In the genomic region with DNA sequence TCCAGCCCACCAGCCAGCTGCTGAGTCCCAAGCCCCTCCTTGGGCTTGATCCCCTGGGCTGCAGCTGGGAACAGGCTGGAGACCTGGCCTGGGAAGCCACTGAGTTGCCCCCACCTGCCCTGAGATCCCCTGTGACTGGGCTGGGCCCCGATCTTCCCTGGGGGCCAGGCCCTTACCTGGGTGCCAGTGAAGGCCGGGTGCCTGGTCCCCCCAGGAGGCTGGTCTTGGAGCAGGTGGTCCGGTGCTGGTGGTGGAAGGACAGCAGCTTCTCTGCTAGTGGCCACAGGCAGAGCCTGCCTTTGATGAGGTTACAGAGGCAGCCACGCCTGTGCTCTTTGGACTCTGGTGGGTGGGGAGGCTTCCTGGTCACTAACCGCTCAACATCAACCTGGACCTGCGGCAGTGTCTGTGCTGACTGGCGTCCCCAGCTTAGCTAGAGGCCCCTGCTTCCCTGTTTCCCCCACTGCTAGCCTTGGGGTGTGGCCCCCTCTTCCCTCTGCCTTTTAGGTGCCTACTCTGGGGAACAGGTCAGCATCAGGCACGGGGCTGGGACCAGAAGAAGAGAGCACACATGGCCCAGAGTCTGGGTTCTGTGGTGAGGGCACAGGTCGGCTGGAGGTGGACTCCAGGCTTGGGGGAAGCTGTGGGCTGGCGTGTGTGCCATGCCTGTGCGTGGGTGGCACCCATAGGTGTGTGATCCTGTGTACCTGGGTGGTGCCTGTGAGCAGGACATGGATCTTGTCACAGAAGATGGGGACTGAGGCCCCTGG, we compare ENCODE assay signal across 1 cellular context.
TF ChIP-seq lines count a peak whose summit lies in the region.

A gene with protein sequence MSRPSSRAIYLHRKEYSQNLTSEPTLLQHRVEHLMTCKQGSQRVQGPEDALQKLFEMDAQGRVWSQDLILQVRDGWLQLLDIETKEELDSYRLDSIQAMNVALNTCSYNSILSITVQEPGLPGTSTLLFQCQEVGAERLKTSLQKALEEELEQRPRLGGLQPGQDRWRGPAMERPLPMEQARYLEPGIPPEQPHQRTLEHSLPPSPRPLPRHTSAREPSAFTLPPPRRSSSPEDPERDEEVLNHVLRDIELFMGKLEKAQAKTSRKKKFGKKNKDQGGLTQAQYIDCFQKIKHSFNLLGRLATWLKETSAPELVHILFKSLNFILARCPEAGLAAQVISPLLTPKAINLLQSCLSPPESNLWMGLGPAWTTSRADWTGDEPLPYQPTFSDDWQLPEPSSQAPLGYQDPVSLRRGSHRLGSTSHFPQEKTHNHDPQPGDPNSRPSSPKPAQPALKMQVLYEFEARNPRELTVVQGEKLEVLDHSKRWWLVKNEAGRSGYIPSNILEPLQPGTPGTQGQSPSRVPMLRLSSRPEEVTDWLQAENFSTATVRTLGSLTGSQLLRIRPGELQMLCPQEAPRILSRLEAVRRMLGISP (minus strand): TSS at position 278 of the 770 bp plus-strand sequence. CDS start 2,174 bp downstream, outside the sequence.

TF ChIP-seq in HepG2, 621 proteins besides CTCF, POLR2A, EP300 and RAD21 (continued from another document and continues in another):
- TF ChIP-seq, protein P1, sequence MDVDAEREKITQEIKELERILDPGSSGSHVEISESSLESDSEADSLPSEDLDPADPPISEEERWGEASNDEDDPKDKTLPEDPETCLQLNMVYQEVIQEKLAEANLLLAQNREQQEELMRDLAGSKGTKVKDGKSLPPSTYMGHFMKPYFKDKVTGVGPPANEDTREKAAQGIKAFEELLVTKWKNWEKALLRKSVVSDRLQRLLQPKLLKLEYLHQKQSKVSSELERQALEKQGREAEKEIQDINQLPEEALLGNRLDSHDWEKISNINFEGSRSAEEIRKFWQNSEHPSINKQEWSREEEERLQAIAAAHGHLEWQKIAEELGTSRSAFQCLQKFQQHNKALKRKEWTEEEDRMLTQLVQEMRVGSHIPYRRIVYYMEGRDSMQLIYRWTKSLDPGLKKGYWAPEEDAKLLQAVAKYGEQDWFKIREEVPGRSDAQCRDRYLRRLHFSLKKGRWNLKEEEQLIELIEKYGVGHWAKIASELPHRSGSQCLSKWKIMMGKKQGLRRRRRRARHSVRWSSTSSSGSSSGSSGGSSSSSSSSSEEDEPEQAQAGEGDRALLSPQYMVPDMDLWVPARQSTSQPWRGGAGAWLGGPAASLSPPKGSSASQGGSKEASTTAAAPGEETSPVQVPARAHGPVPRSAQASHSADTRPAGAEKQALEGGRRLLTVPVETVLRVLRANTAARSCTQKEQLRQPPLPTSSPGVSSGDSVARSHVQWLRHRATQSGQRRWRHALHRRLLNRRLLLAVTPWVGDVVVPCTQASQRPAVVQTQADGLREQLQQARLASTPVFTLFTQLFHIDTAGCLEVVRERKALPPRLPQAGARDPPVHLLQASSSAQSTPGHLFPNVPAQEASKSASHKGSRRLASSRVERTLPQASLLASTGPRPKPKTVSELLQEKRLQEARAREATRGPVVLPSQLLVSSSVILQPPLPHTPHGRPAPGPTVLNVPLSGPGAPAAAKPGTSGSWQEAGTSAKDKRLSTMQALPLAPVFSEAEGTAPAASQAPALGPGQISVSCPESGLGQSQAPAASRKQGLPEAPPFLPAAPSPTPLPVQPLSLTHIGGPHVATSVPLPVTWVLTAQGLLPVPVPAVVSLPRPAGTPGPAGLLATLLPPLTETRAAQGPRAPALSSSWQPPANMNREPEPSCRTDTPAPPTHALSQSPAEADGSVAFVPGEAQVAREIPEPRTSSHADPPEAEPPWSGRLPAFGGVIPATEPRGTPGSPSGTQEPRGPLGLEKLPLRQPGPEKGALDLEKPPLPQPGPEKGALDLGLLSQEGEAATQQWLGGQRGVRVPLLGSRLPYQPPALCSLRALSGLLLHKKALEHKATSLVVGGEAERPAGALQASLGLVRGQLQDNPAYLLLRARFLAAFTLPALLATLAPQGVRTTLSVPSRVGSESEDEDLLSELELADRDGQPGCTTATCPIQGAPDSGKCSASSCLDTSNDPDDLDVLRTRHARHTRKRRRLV (CRISPR knock-in tag; IDR thresholded peaks at IDR 0.05) = no peak
- TF ChIP-seq KDM4B (CRISPR knock-in tag; IDR thresholded peaks at IDR 0.05) (peak; percentile 57; the same call in 1 of the 2 replicates), ZNF251 (CRISPR knock-in tag; IDR thresholded peaks at IDR 0.05) (no peak), ZNF17 (CRISPR knock-in tag; IDR thresholded peaks at IDR 0.05) (no peak), MXD4 (CRISPR knock-in tag; IDR thresholded peaks at IDR 0.05) (0 out of 2 replicates have a peak, but pooled peaks have one; percentile 32), ZSCAN9 (CRISPR knock-in tag; IDR thresholded peaks at IDR 0.05; ENCODE audit: borderline replicate concordance) (no peak), ZKSCAN8 (CRISPR knock-in tag; IDR thresholded peaks at IDR 0.05; ENCODE audit: borderline replicate concordance) (no peak), ZNF629 (CRISPR knock-in tag; conservative IDR thresholded peaks at IDR 0.05) (no peak), ZNF24 (IDR thresholded peaks at IDR 0.05) (no peak), ZBTB1 (CRISPR knock-in tag; IDR thresholded peaks at IDR 0.05; ENCODE audit: borderline replicate concordance) (no peak), SSRP1 (CRISPR knock-in tag; IDR thresholded peaks at IDR 0.05) (no peak), ZNF160 (CRISPR knock-in tag; IDR thresholded peaks at IDR 0.05) (peak; percentile 66; the same call in 1 of the 2 replicates), ZSCAN31 (CRISPR knock-in tag; IDR thresholded peaks at IDR 0.05; ENCODE audit: low read depth) (peak; percentile 80), MED8 (CRISPR knock-in tag; IDR thresholded peaks at IDR 0.05; ENCODE audit: insufficient replicate concordance) (peak; percentile 57), CHD2 (IDR thresholded peaks at IDR 0.05; ENCODE audit: low read depth, low read length) (no peak), ISL2 (CRISPR knock-in tag; IDR thresholded peaks at IDR 0.05) (no peak), ZNF557 (CRISPR knock-in tag; IDR thresholded peaks at IDR 0.05) (no peak), ZNF343 (CRISPR knock-in tag; IDR thresholded peaks at IDR 0.05) (0 out of 2 replicates have a peak, but pooled peaks have one; percentile 42), ZNF432 (CRISPR knock-in tag; IDR thresholded peaks at IDR 0.05; ENCODE audit: borderline replicate concordance) (no peak)
- TF ChIP-seq, protein P2, sequence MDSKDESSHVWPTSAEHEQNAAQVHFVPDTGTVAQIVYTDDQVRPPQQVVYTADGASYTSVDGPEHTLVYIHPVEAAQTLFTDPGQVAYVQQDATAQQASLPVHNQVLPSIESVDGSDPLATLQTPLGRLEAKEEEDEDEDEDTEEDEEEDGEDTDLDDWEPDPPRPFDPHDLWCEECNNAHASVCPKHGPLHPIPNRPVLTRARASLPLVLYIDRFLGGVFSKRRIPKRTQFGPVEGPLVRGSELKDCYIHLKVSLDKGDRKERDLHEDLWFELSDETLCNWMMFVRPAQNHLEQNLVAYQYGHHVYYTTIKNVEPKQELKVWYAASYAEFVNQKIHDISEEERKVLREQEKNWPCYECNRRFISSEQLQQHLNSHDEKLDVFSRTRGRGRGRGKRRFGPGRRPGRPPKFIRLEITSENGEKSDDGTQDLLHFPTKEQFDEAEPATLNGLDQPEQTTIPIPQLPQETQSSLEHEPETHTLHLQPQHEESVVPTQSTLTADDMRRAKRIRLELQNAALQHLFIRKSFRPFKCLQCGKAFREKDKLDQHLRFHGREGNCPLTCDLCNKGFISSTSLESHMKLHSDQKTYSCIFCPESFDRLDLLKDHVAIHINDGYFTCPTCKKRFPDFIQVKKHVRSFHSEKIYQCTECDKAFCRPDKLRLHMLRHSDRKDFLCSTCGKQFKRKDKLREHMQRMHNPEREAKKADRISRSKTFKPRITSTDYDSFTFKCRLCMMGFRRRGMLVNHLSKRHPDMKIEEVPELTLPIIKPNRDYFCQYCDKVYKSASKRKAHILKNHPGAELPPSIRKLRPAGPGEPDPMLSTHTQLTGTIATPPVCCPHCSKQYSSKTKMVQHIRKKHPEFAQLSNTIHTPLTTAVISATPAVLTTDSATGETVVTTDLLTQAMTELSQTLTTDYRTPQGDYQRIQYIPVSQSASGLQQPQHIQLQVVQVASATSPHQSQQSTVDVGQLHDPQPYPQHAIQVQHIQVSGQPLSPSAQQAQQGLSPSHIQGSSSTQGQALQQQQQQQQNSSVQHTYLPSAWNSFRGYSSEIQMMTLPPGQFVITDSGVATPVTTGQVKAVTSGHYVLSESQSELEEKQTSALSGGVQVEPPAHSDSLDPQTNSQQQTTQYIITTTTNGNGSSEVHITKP (CRISPR knock-in tag; IDR thresholded peaks at IDR 0.05; ENCODE audit: low read depth) = no peak
- TF ChIP-seq, protein P3, sequence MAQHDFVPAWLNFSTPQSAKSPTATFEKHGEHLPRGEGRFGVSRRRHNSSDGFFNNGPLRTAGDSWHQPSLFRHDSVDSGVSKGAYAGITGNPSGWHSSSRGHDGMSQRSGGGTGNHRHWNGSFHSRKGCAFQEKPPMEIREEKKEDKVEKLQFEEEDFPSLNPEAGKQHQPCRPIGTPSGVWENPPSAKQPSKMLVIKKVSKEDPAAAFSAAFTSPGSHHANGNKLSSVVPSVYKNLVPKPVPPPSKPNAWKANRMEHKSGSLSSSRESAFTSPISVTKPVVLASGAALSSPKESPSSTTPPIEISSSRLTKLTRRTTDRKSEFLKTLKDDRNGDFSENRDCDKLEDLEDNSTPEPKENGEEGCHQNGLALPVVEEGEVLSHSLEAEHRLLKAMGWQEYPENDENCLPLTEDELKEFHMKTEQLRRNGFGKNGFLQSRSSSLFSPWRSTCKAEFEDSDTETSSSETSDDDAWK (CRISPR knock-in tag; IDR thresholded peaks at IDR 0.05) = no peak
- TF ChIP-seq, protein P4, sequence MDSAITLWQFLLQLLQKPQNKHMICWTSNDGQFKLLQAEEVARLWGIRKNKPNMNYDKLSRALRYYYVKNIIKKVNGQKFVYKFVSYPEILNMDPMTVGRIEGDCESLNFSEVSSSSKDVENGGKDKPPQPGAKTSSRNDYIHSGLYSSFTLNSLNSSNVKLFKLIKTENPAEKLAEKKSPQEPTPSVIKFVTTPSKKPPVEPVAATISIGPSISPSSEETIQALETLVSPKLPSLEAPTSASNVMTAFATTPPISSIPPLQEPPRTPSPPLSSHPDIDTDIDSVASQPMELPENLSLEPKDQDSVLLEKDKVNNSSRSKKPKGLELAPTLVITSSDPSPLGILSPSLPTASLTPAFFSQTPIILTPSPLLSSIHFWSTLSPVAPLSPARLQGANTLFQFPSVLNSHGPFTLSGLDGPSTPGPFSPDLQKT (CRISPR knock-in tag; IDR thresholded peaks at IDR 0.05; ENCODE audit: borderline replicate concordance) = no peak
- TF ChIP-seq, protein P5, sequence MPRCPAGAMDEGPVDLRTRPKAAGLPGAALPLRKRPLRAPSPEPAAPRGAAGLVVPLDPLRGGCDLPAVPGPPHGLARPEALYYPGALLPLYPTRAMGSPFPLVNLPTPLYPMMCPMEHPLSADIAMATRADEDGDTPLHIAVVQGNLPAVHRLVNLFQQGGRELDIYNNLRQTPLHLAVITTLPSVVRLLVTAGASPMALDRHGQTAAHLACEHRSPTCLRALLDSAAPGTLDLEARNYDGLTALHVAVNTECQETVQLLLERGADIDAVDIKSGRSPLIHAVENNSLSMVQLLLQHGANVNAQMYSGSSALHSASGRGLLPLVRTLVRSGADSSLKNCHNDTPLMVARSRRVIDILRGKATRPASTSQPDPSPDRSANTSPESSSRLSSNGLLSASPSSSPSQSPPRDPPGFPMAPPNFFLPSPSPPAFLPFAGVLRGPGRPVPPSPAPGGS (CRISPR knock-in tag; IDR thresholded peaks at IDR 0.05) = no peak
- TF ChIP-seq, protein P6, sequence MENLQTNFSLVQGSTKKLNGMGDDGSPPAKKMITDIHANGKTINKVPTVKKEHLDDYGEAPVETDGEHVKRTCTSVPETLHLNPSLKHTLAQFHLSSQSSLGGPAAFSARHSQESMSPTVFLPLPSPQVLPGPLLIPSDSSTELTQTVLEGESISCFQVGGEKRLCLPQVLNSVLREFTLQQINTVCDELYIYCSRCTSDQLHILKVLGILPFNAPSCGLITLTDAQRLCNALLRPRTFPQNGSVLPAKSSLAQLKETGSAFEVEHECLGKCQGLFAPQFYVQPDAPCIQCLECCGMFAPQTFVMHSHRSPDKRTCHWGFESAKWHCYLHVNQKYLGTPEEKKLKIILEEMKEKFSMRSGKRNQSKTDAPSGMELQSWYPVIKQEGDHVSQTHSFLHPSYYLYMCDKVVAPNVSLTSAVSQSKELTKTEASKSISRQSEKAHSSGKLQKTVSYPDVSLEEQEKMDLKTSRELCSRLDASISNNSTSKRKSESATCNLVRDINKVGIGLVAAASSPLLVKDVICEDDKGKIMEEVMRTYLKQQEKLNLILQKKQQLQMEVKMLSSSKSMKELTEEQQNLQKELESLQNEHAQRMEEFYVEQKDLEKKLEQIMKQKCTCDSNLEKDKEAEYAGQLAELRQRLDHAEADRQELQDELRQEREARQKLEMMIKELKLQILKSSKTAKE (CRISPR knock-in tag; IDR thresholded peaks at IDR 0.05; ENCODE audit: borderline replicate concordance) = no peak
- TF ChIP-seq, protein P7, sequence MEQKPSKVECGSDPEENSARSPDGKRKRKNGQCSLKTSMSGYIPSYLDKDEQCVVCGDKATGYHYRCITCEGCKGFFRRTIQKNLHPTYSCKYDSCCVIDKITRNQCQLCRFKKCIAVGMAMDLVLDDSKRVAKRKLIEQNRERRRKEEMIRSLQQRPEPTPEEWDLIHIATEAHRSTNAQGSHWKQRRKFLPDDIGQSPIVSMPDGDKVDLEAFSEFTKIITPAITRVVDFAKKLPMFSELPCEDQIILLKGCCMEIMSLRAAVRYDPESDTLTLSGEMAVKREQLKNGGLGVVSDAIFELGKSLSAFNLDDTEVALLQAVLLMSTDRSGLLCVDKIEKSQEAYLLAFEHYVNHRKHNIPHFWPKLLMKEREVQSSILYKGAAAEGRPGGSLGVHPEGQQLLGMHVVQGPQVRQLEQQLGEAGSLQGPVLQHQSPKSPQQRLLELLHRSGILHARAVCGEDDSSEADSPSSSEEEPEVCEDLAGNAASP (CRISPR knock-in tag; IDR thresholded peaks at IDR 0.05; ENCODE audit: borderline replicate concordance) = peak; percentile 49; the same call in 1 of the 2 replicates
- TF ChIP-seq, protein P8, sequence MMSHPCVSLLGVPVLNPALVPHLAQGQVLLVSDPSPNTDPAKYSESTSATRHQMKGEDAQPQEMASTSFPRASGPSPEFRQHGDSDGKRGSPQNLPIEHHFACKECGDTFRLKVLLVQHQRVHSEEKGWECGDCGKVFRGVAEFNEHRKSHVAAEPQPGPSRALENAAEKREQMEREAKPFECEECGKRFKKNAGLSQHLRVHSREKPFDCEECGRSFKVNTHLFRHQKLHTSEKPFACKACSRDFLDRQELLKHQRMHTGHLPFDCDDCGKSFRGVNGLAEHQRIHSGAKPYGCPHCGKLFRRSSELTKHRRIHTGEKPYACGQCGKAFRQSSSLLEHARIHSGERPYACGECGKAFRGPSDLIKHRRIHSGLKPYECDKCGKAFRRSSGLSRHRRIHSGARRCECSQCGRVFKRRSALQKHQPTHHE (CRISPR knock-in tag; IDR thresholded peaks at IDR 0.05; ENCODE audit: borderline replicate concordance) = no peak
